ENCODE assay signal across 11 cellular contexts in the genomic region with DNA sequence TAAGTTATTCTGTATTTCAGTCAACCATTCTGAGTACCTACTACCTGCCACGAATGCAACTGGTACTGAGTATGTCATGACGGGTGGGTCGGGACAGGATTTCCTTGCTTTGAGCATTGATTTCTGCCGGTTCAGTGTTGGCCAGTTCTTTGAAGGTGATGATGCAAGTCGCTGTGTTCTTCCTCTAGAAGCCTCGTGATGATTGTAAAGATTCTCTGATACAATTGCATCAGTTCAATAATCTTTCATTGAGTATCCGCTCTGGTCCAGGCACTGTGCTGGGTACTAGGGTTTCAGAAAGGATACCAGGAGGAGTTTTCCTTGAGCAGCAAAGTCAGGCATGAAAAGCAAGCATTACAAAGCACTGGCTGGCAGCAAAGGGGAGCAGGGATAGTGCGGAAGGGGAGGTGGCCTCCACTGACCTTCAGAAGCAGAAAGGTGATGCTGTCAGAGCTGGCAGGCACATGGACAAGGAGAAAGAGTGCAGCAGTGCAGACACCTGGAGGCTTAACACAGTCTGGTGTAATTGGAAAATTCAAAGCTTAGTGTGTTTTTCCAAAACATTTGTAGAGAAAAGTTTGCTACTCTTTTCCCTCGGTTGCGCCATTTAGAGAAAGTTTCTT.
A peak's percentile ranks its signal among the peaks of the same experiment; 100 is the strongest.
DNase-seq lines count a peak whose midpoint lies in the region; ATAC-seq and TF ChIP-seq lines count a peak whose summit lies in the region.
"Had no signal": no experiment of that assay in that cellular context is flagged by ENCODE, and none has a peak within 500 bp of the region (broad histone marks: within the 10 kb centered on the region; RNA-seq: fewer than 3 reads in every experiment).

No MANE protein-coding gene starts in this region.

- TF ChIP-seq POLR2A in gastroesophageal sphincter (IDR thresholded peaks at IDR 0.05), result no peak

- H3K9me3 Mint-ChIP-seq in stimulated activated memory B cell treated with anti-CD40 and anti-IgM and Interleukin-4, amounts not matched to agents 10 μg/mL and 1 μg/mL and 100 μg/mL, for 72 hours, result no peaks in the 10 kb centered on the region

- ATAC-seq in Right ventricle myocardium superior (ENCODE audit: poor library complexity) (peak; percentile 70), T-helper 17 cell (no peak), left ventricle myocardium superior (peak; percentile 78), HG02642 (IDR thresholded peaks at IDR 0.05; ENCODE audit: poor library complexity, unreplicated experiment) (no peak), gastroesophageal sphincter (no peak)
- ATAC-seq in stimulated activated memory B cell treated with anti-CD40 and anti-IgM and Interleukin-4, amounts not matched to agents 10 μg/mL and 1 μg/mL and 100 μg/mL, for 72 hours, result no peak

- peaks cover 0 to 6% of the 10 kb centered on the region in 2 donors for H3K36me3 ChIP-seq in gastroesophageal sphincter
- H3K36me3 ChIP-seq: sigmoid colon had no signal

- TF ChIP-seq CTCF in gastroesophageal sphincter (IDR thresholded peaks at IDR 0.05), result no peak

- peaks cover 12% of the 10 kb centered on the region for H3K36me3 Mint-ChIP-seq in T-helper 17 cell (ENCODE audit: low read depth)
- peaks cover 80% of the 10 kb centered on the region for H3K36me3 Mint-ChIP-seq in stimulated activated memory B cell treated with anti-CD40 and anti-IgM and Interleukin-4, amounts not matched to agents 10 μg/mL and 1 μg/mL and 100 μg/mL, for 72 hours

- peaks cover 0 to 6% (median 0%) of the 10 kb centered on the region in 3 donors for H3K4me1 ChIP-seq in gastroesophageal sphincter
- H3K4me1 ChIP-seq: sigmoid colon had no signal

- H3K9me3 ChIP-seq in T-helper 17 cell (ENCODE audit: control insufficient read depth, low read length, poor library complexity, severe bottlenecking) (no peaks in the 10 kb centered on the region), gastroesophageal sphincter (peaks cover 0 to 21% (median 0%) of the 10 kb centered on the region in 3 donors)

- WGBS in gastroesophageal sphincter (ENCODE audit: low coverage in 1 of 2), 2 donors, result 80 to 84% methylated on average over 1 to 10 of the region's 10 CpGs

- DNase-seq in Right ventricle myocardium superior, result no peak
- no peak for DNase-seq in cardiac septum (ENCODE audit: low spot score)
- DNase-seq in T-helper 17 cell, result no peak
- no peak for DNase-seq in left ventricle myocardium superior
- DNase-seq in substantia nigra (lab: John Stamatoyannopoulos, UW), result no peak
- DNase-seq: left lung, NCI-H2171, sigmoid colon had no signal

- peak overlapping the region; percentile 59 for H3K4me3 Mint-ChIP-seq in T-helper 17 cell
- no peak overlapping the region for H3K4me3 Mint-ChIP-seq in stimulated activated memory B cell treated with anti-CD40 and anti-IgM and Interleukin-4, amounts not matched to agents 10 μg/mL and 1 μg/mL and 100 μg/mL, for 72 hours

- H3K27ac ChIP-seq in substantia nigra (ENCODE audit: low read depth, low read length, poor library complexity, severe bottlenecking) (no peak overlapping the region), gastroesophageal sphincter (no peak overlapping the region)
- H3K27ac ChIP-seq: left lung, sigmoid colon had no signal

- no peak overlapping the region for H3K4me3 ChIP-seq in gastroesophageal sphincter
- H3K4me3 ChIP-seq: left lung, sigmoid colon had no signal

- intact Hi-C loops in Right ventricle myocardium superior (cut with DNase I), result no loop called here
- intact Hi-C loops in cardiac septum (cut with DNase I), result no loop called here
- intact Hi-C loops in left ventricle myocardium superior (cut with micrococcal nuclease), result no loop called here

- no peaks in the 10 kb centered on the region for H3K27me3 Mint-ChIP-seq in T-helper 17 cell
- no peaks in the 10 kb centered on the region for H3K27me3 Mint-ChIP-seq in stimulated activated memory B cell treated with anti-CD40 and anti-IgM and Interleukin-4, amounts not matched to agents 10 μg/mL and 1 μg/mL and 100 μg/mL, for 72 hours

- no peaks in the 10 kb centered on the region for H3K27me3 ChIP-seq in gastroesophageal sphincter
- H3K27me3 ChIP-seq: left lung, sigmoid colon had no signal

- H3K4me1 Mint-ChIP-seq in T-helper 17 cell, result peaks cover 39% of the 10 kb centered on the region
- H3K4me1 Mint-ChIP-seq in stimulated activated memory B cell treated with anti-CD40 and anti-IgM and Interleukin-4, amounts not matched to agents 10 μg/mL and 1 μg/mL and 100 μg/mL, for 72 hours, result peaks cover 78% of the 10 kb centered on the region

- no peak for TF ChIP-seq EP300 in gastroesophageal sphincter (IDR thresholded peaks at IDR 0.05)

- peak overlapping the region; percentile 84 for H3K27ac Mint-ChIP-seq in T-helper 17 cell
- peak overlapping the region; percentile 86 for H3K27ac Mint-ChIP-seq in stimulated activated memory B cell treated with anti-CD40 and anti-IgM and Interleukin-4, amounts not matched to agents 10 μg/mL and 1 μg/mL and 100 μg/mL, for 72 hours

Comparison
In these comparisons a context has a peak if more than half of its experiments do, and no peak if none do; other contexts are left out.
1. ATAC-seq: peak in Right ventricle myocardium superior (single experiment) and left ventricle myocardium superior (single experiment); none in T-helper 17 cell (single experiment), stimulated activated memory B cell treated with anti-CD40 and anti-IgM and Interleukin-4, amounts not matched to agents 10 μg/mL and 1 μg/mL and 100 μg/mL, for 72 hours (single experiment), HG02642 (single experiment) and gastroesophageal sphincter (single experiment).